In the genomic region with DNA sequence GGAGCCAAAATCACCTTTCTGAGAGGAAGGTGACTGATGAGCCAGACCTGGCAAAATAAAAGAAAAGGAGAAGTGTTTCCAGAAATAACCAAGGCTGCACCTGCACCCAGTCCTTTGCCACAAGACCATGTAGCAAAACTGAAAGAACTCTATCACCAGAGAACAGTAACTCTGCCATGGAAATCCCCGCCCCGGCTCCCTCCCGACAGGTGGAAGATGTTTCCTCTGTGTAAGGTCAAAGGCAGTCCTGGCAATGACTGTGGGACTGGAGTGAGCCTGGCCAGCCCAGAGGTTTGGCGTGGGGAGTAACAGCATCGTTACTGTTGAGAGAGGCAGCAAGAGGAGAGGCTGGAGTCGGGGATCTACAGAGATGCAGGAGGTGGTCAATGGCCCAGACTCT, we compare ENCODE assay signal across 9 cellular contexts. TPM values are rescaled to one million over a fixed set of nuclear protein-coding genes. Genes with fewer than 3 reads are reported as not detected.
DNase-seq lines count a peak whose midpoint lies in the region; ATAC-seq and TF ChIP-seq lines count a peak whose summit lies in the region.
"Had no signal": no experiment of that assay in that cellular context is flagged by ENCODE, and none has a peak within 500 bp of the region (broad histone marks: within the 10 kb centered on the region; RNA-seq: fewer than 3 reads in every experiment).

No MANE protein-coding gene starts in this region.

- no peak overlapping the region for H3K4me3 ChIP-seq in A673 (ENCODE audit: low read depth, low read length, poor library complexity, severe bottlenecking)

- H3K4me1 ChIP-seq in A673 (ENCODE audit: insufficient read depth, low read length, poor library complexity, severe bottlenecking) = peaks cover 30% of the 10 kb centered on the region

- CTCF ChIA-PET in RWPE1 (lab: Yijun Ruan, JAX) = no interaction called here
- CTCF ChIA-PET in A673 (lab: Charles Lee) = no interaction called here

- H3K27me3 ChIP-seq in A673 (replicated peaks; ENCODE audit: insufficient read depth, low read depth, low read length, poor library complexity) = no peaks in the 10 kb centered on the region

- no TSS peak for BruUV-seq in A673 (replicated peaks; lab: Mats Ljungman, UMichigan)

- intact Hi-C loops in A673 (cut with micrococcal nuclease; ENCODE audit: unreplicated experiment) = no loop called here

- H3K4me1 Mint-ChIP-seq in activated T-cell treated with anti-CD3 and anti-CD28 coated beads, Interleukin-2, amount 50 U/mL, for 24 hours (ENCODE audit: low read depth) = peaks cover 14% of the 10 kb centered on the region
- H3K4me1 Mint-ChIP-seq in stimulated activated naive B cell treated with anti-CD40 and anti-IgM and Interleukin-4, amounts not matched to agents 10 μg/mL and 1 μg/mL and 100 μg/mL, for 72 hours = peaks cover 57 to 72% of the 10 kb centered on the region in 2 donors
- H3K4me1 Mint-ChIP-seq in nephron progenitor cell = peaks cover 60% of the 10 kb centered on the region

- H3K27me3 Mint-ChIP-seq in activated T-cell treated with anti-CD3 and anti-CD28 coated beads, Interleukin-2, amount 50 U/mL, for 24 hours = peaks cover 9% of the 10 kb centered on the region
- no peaks in the 10 kb centered on the region for H3K27me3 Mint-ChIP-seq in stimulated activated naive B cell treated with anti-CD40 and anti-IgM and Interleukin-4, amounts not matched to agents 10 μg/mL and 1 μg/mL and 100 μg/mL, for 72 hours
- no peaks in the 10 kb centered on the region for H3K27me3 Mint-ChIP-seq in nephron progenitor cell (ENCODE audit: low read depth, poor library complexity)

- peak overlapping the region; percentile 20 for H3K27ac Mint-ChIP-seq in activated T-cell treated with anti-CD3 and anti-CD28 coated beads, Interleukin-2, amount 50 U/mL, for 24 hours
- peak overlapping the region; percentile 95 for H3K27ac Mint-ChIP-seq in stimulated activated naive B cell treated with anti-CD40 and anti-IgM and Interleukin-4, amounts not matched to agents 10 μg/mL and 1 μg/mL and 100 μg/mL, for 72 hours
- no peak overlapping the region for H3K27ac Mint-ChIP-seq in nephron progenitor cell

- ATAC-seq in HG02798 (IDR thresholded peaks at IDR 0.05; ENCODE audit: poor library complexity, unreplicated experiment) = peak; percentile 86
- ATAC-seq in stimulated activated naive B cell treated with anti-CD40 and anti-IgM and Interleukin-4, amounts not matched to agents 10 μg/mL and 1 μg/mL and 100 μg/mL, for 72 hours (replicated peaks) = peak; percentile 78 to 81

- no peaks in the 10 kb centered on the region for H3K36me3 ChIP-seq in A673 (ENCODE audit: insufficient read depth, low read length, poor library complexity, severe bottlenecking)

- H3K4me3 Mint-ChIP-seq in activated T-cell treated with anti-CD3 and anti-CD28 coated beads, Interleukin-2, amount 50 U/mL, for 24 hours = no peak overlapping the region
- H3K4me3 Mint-ChIP-seq in stimulated activated naive B cell treated with anti-CD40 and anti-IgM and Interleukin-4, amounts not matched to agents 10 μg/mL and 1 μg/mL and 100 μg/mL, for 72 hours = peak overlapping the region; percentile 74 to 79
- no peak overlapping the region for H3K4me3 Mint-ChIP-seq in nephron progenitor cell

- H3K9me3 Mint-ChIP-seq in activated T-cell treated with anti-CD3 and anti-CD28 coated beads, Interleukin-2, amount 50 U/mL, for 24 hours = no peaks in the 10 kb centered on the region
- peaks cover 0 to 3% of the 10 kb centered on the region in 2 donors for H3K9me3 Mint-ChIP-seq in stimulated activated naive B cell treated with anti-CD40 and anti-IgM and Interleukin-4, amounts not matched to agents 10 μg/mL and 1 μg/mL and 100 μg/mL, for 72 hours
- no peaks in the 10 kb centered on the region for H3K9me3 Mint-ChIP-seq in nephron progenitor cell

- POLR2A ChIA-PET in RWPE1 (lab: Yijun Ruan, JAX; ENCODE audit: low non-redundant PET) = no interaction called here
- POLR2A ChIA-PET in A673 (lab: Charles Lee; ENCODE audit: low non-redundant PET) = interaction anchor here (0.7 kb wide), 1 partner anchor 27 kb away, joined by 25 read pairs; no protein-coding TSS in a partner anchor

- TF ChIP-seq CTCF in RWPE1 (conservative IDR thresholded peaks at IDR 0.05; ENCODE audit: low read depth) (no peak), A673 (conservative IDR thresholded peaks at IDR 0.05; ENCODE audit: low read depth, low read length) (no peak), nephron progenitor cell (IDR thresholded peaks at IDR 0.05) (no peak)

- no peaks in the 10 kb centered on the region for H3K9me3 ChIP-seq in A673 (ENCODE audit: low read depth, low read length, poor library complexity, severe bottlenecking)

- no peaks in the 10 kb centered on the region for H3K36me3 Mint-ChIP-seq in activated T-cell treated with anti-CD3 and anti-CD28 coated beads, Interleukin-2, amount 50 U/mL, for 24 hours (ENCODE audit: low read depth)
- H3K36me3 Mint-ChIP-seq in stimulated activated naive B cell treated with anti-CD40 and anti-IgM and Interleukin-4, amounts not matched to agents 10 μg/mL and 1 μg/mL and 100 μg/mL, for 72 hours = peaks cover 0 to 7% of the 10 kb centered on the region in 2 donors
- H3K36me3 Mint-ChIP-seq in nephron progenitor cell (ENCODE audit: low read depth) = peaks cover 11% of the 10 kb centered on the region

- H3K27ac ChIP-seq in RWPE1 = peak overlapping the region; percentile 66
- no peak overlapping the region for H3K27ac ChIP-seq in A673 (ENCODE audit: low read depth, low read length, poor library complexity, severe bottlenecking)

- DNase-seq in activated T-cell treated with anti-CD3 and anti-CD28 coated beads, Interleukin-2, amount 50 U/mL, for 24 hours = no peak
- DNase-seq in activated T-cell treated with anti-CD3 and anti-CD28 coated beads for 4 hours = no peak
- no peak for DNase-seq in RWPE1 (ENCODE audit: low spot score)
- DNase-seq in stimulated activated naive B cell treated with anti-CD40 and anti-IgM and Interleukin-4, amounts not matched to agents 10 μg/mL and 1 μg/mL and 100 μg/mL, for 72 hours = peak; percentile 76
- no peak for DNase-seq in A673 (ENCODE audit: low spot score)
- DNase-seq in effector CD4-positive, alpha-beta T cell = no peak
- no peak for DNase-seq in nephron progenitor cell
- DNase-seq: NCI-H1048 had no signal

RNA-seq across cellular contexts. Expression of gene SPRED2, which starts 42.3 kb away (rescaled TPM):
- total RNA-seq in A673 (2021) = 79.4 and 81.0 TPM in 2 replicates

Comparison
In these comparisons a context has a peak if more than half of its experiments do, and no peak if none do; other contexts are left out.
1. H3K4me3 Mint-ChIP-seq: peak in stimulated activated naive B cell treated with anti-CD40 and anti-IgM and Interleukin-4, amounts not matched to agents 10 μg/mL and 1 μg/mL and 100 μg/mL, for 72 hours (2 of 2); none in activated T-cell treated with anti-CD3 and anti-CD28 coated beads, Interleukin-2, amount 50 U/mL, for 24 hours (single experiment) and nephron progenitor cell (single experiment).